In genomic region chr9:76297721-76298239, GRCh38 we compare ENCODE assay signal across 7 cellular contexts.
DNase-seq lines count a peak whose midpoint lies in the region; ATAC-seq and TF ChIP-seq lines count a peak whose summit lies in the region.

No MANE protein-coding gene starts in this region.

- H3K9me3 Mint-ChIP-seq in stimulated activated naive B cell treated with anti-CD40 and anti-IgM and Interleukin-4, amounts not matched to agents 10 μg/mL and 1 μg/mL and 100 μg/mL, for 72 hours: no peaks in the 10 kb centered on the region

- intact Hi-C loops in tibial artery (cut with DNase I; ENCODE audit: low total_unique reads): loop anchor here (10.0 kb wide), 3 partner anchors 143 to 1033 kb away; no protein-coding TSS in a partner anchor

- peaks cover 0 to 4% of the 10 kb centered on the region in 2 donors for H3K27me3 Mint-ChIP-seq in stimulated activated naive B cell treated with anti-CD40 and anti-IgM and Interleukin-4, amounts not matched to agents 10 μg/mL and 1 μg/mL and 100 μg/mL, for 72 hours

- DNase-seq in MV-4-11 (lab: John Stamatoyannopoulos, UW) (peak; percentile 55), cardiac fibroblast (ENCODE audit: low read depth in 2 of 2) (peak; percentile 36 to 45), lung (ENCODE audit: low spot score) (no peak), tibial artery (peak; percentile 45 to 67), DMS 273 (lab: John Stamatoyannopoulos, UW; ENCODE audit: unreplicated experiment) (no peak)
- no peak for DNase-seq in stimulated activated naive B cell treated with anti-CD40 and anti-IgM and Interleukin-4, amounts not matched to agents 10 μg/mL and 1 μg/mL and 100 μg/mL, for 72 hours

- 44 to 51% methylated on average over 14 of the region's 14 CpGs for WGBS in lung, 2 donors

- H3K36me3 ChIP-seq in lung (ENCODE audit: control insufficient read depth in 2 of 2, insufficient read depth in 2 of 2, low read length in 2 of 2): no peaks in the 10 kb centered on the region
- no peaks in the 10 kb centered on the region for H3K36me3 ChIP-seq in tibial artery

- H3K4me3 ChIP-seq in cardiac fibroblast (replicated peaks in 1 of 2; ENCODE audit: low read depth in 2 of 2, low read length in 2 of 2) (no peak overlapping the region), lung (no peak overlapping the region), tibial artery (peak overlapping the region in 1 of 2 donors; percentile 25)

- TF ChIP-seq CTCF in cardiac fibroblast (IDR thresholded peaks at IDR 0.05; ENCODE audit: low read depth, low read length): no peak
- TF ChIP-seq CTCF in lung (IDR thresholded peaks at IDR 0.05; ENCODE audit: control extremely low read depth, extremely low read depth): no peak
- TF ChIP-seq CTCF in tibial artery (IDR thresholded peaks at IDR 0.05): no peak

- ATAC-seq in lung (ENCODE audit: insufficient read depth, low FRiP score) (peak; percentile 36), GM18873 (IDR thresholded peaks at IDR 0.05; ENCODE audit: low FRiP score, unreplicated experiment) (no peak)
- ATAC-seq in stimulated activated naive B cell treated with anti-CD40 and anti-IgM and Interleukin-4, amounts not matched to agents 10 μg/mL and 1 μg/mL and 100 μg/mL, for 72 hours (replicated peaks): no peak

- no peak overlapping the region for H3K4me3 Mint-ChIP-seq in stimulated activated naive B cell treated with anti-CD40 and anti-IgM and Interleukin-4, amounts not matched to agents 10 μg/mL and 1 μg/mL and 100 μg/mL, for 72 hours

- no peak overlapping the region for H3K27ac Mint-ChIP-seq in stimulated activated naive B cell treated with anti-CD40 and anti-IgM and Interleukin-4, amounts not matched to agents 10 μg/mL and 1 μg/mL and 100 μg/mL, for 72 hours

- H3K27ac ChIP-seq in lung (ENCODE audit: low read depth in 1 of 2, low read length in 1 of 2) (no peak overlapping the region), tibial artery (peak overlapping the region in 1 of 2 donors; percentile 2)

- H3K4me1 Mint-ChIP-seq in stimulated activated naive B cell treated with anti-CD40 and anti-IgM and Interleukin-4, amounts not matched to agents 10 μg/mL and 1 μg/mL and 100 μg/mL, for 72 hours: peaks cover 4 to 12% of the 10 kb centered on the region in 2 donors

- no peaks in the 10 kb centered on the region for H3K36me3 Mint-ChIP-seq in stimulated activated naive B cell treated with anti-CD40 and anti-IgM and Interleukin-4, amounts not matched to agents 10 μg/mL and 1 μg/mL and 100 μg/mL, for 72 hours

- H3K27me3 ChIP-seq in lung (ENCODE audit: control insufficient read depth, insufficient read depth) (no peaks in the 10 kb centered on the region), tibial artery (no peaks in the 10 kb centered on the region)

- no peaks in the 10 kb centered on the region for H3K9me3 ChIP-seq in lung (ENCODE audit: control insufficient read depth in 2 of 2, insufficient read depth in 1 of 2, low read length in 1 of 2)
- H3K9me3 ChIP-seq in tibial artery: no peaks in the 10 kb centered on the region

- H3K4me1 ChIP-seq in lung (ENCODE audit: control insufficient read depth in 2 of 2, insufficient read depth in 2 of 2, low read length in 2 of 2) (peaks cover 0 to 1% of the 10 kb centered on the region in 2 donors), tibial artery (peaks cover 0 to 14% (median 8%) of the 10 kb centered on the region in 4 donors)

Comparison
In these comparisons a context has a peak if more than half of its experiments do, and no peak if none do; other contexts are left out.
1. DNase-seq: peak in MV-4-11 (single experiment), cardiac fibroblast (2 of 2) and tibial artery (2 of 2); none in lung (single experiment), DMS 273 (single experiment) and stimulated activated naive B cell treated with anti-CD40 and anti-IgM and Interleukin-4, amounts not matched to agents 10 μg/mL and 1 μg/mL and 100 μg/mL, for 72 hours (single experiment).